In genomic region chr12:56678852-56679251, GRCh38 we compare ENCODE assay signal across 17 cellular contexts. TPM values are rescaled to one million over a fixed set of nuclear protein-coding genes. Genes with fewer than 3 reads are reported as not detected.
A peak's percentile ranks its signal among the peaks of the same experiment; 100 is the strongest.
DNase-seq lines count a peak whose midpoint lies in the region; ATAC-seq and TF ChIP-seq lines count a peak whose summit lies in the region.
"Had no signal": no experiment of that assay in that cellular context is flagged by ENCODE, and none has a peak within 500 bp of the region (broad histone marks: within the 10 kb centered on the region; RNA-seq: fewer than 3 reads in every experiment).

No MANE protein-coding gene starts in this region.

- WGBS in psoas muscle, 3 donors = 77 to 85% (median 82%) methylated on average over 2 of the region's 2 CpGs

- H3K4me3 Mint-ChIP-seq in T-cell = peak overlapping the region in 1 of 3 donors; percentile 46

- no peak for TF ChIP-seq CTCF in psoas muscle (IDR thresholded peaks at IDR 0.05)

- no peaks in the 10 kb centered on the region for H3K27me3 Mint-ChIP-seq in T-cell

- CTCF ChIA-PET in T-cell (lab: Charles Lee) = interaction anchor here (0.5 to 0.7 kb wide), 3 partner anchors 23 to 63 kb away, joined by 3 to 5 read pairs (median 3); no protein-coding TSS in a partner anchor

- peaks cover 69% of the 10 kb centered on the region for H3K4me1 ChIP-seq in psoas muscle

- H3K36me3 ChIP-seq in psoas muscle (ENCODE audit: insufficient read depth in 1 of 2, low read depth in 1 of 2) = peaks cover 3 to 23% of the 10 kb centered on the region in 2 donors
- H3K36me3 ChIP-seq: thyroid gland had no signal

- peaks cover 14% of the 10 kb centered on the region for H3K36me3 Mint-ChIP-seq in T-cell

- intact Hi-C loops in psoas muscle (cut with DNase I) = no loop called here

- no peaks in the 10 kb centered on the region for H3K9me3 ChIP-seq in psoas muscle
- H3K9me3 ChIP-seq: esophagus squamous epithelium, thyroid gland had no signal

- DNase-seq in activated CD8-positive, alpha-beta memory T cell treated with anti-CD3 and anti-CD28 coated beads for 24 hours = peak; percentile 44
- no peak for DNase-seq in activated CD8-positive, alpha-beta memory T cell treated with anti-CD3 and anti-CD28 coated beads, Interleukin-2, amount 50 U/mL, for 4 hours
- DNase-seq in T-cell (no peak), ecto neural progenitor cell (ENCODE audit: low spot score) (peak; percentile 25), psoas muscle (no peak), D341Med (ENCODE audit: low spot score) (no peak)
- no peak for DNase-seq in stimulated activated naive CD4-positive, alpha-beta T cell treated with Interleukin-2 at 50 U/mL for 16 hours (lab: John Stamatoyannopoulos, UW)
- DNase-seq: activated CD4-positive, alpha-beta T cell treated with anti-CD3 and anti-CD28 coated beads, Interleukin-2, amount 50 U/mL, for 48 hours; amniotic stem cell; esophagus squamous epithelium; hypothalamus; NCI-H1417; NCI-H510A; occipital lobe; thyroid gland had no signal

- H3K27ac Mint-ChIP-seq in T-cell = peak overlapping the region; percentile 36 to 55

- POLR2A ChIA-PET in T-cell (lab: Charles Lee) = no interaction called here

- no peaks in the 10 kb centered on the region for H3K27me3 ChIP-seq in psoas muscle (ENCODE audit: insufficient read depth in 3 of 3, low read length in 2 of 3)
- H3K27me3 ChIP-seq: esophagus squamous epithelium, thyroid gland had no signal

- no peak for ATAC-seq in T-cell (replicated peaks in 1 of 4)
- no peak for ATAC-seq in psoas muscle
- no peak for ATAC-seq in GM21529 (IDR thresholded peaks at IDR 0.05; ENCODE audit: unreplicated experiment)

- H3K9me3 Mint-ChIP-seq in T-cell = no peaks in the 10 kb centered on the region

- peak overlapping the region; percentile 56 for H3K27ac ChIP-seq in psoas muscle
- H3K27ac ChIP-seq: coronary artery, thyroid gland had no signal

- H3K4me1 Mint-ChIP-seq in T-cell = peaks cover 54 to 78% (median 77%) of the 10 kb centered on the region in 3 donors

- no peak overlapping the region for H3K4me3 ChIP-seq in psoas muscle
- H3K4me3 ChIP-seq: coronary artery, esophagus squamous epithelium, thyroid gland had no signal

RNA-seq across cellular contexts. Expression of gene PTGES3, which starts 9.2 kb away (rescaled TPM):
- total RNA-seq in T-cell (100 to 1,000 TPM; 121 to 155 (median 145) TPM), psoas muscle (100 to 1,000 TPM; 118 to 192 (median 148) TPM)
- 100 to 1,000 TPM; 141 to 253 (median 165) TPM for polyA plus RNA-seq in psoas muscle

RNA-seq across cellular contexts. Expression of gene ATP5F1B, which starts 33.1 kb away (rescaled TPM):
- total RNA-seq in T-cell (100 to 1,000 TPM; 252 to 290 (median 283) TPM), psoas muscle (1,000 to 10,000 TPM; 1,044 to 2,377 (median 1,300) TPM)
- polyA plus RNA-seq in psoas muscle = 1,000 to 10,000 TPM; 1,196 to 2,759 (median 1,470) TPM

RNA-seq across cellular contexts. Expression of gene NACA, which starts 46.2 kb away (rescaled TPM):
- total RNA-seq in T-cell (1,000 to 10,000 TPM; 1,098 to 1,258 (median 1,167) TPM), psoas muscle (100 to 1,000 TPM; 434 to 719 (median 530) TPM)
- 1,000 to 10,000 TPM in 1 of 3 donors, 100 to 1,000 TPM in 2; 483 to 1,147 (median 489) TPM for polyA plus RNA-seq in psoas muscle

RNA-seq across cellular contexts. Expression of gene BAZ2A, which starts 48.7 kb away (rescaled TPM):
- total RNA-seq in T-cell = 100 to 1,000 TPM; 149 to 257 (median 172) TPM
- 10 to 100 TPM; 41.0 to 53.8 (median 47.7) TPM for total RNA-seq in psoas muscle
- 10 to 100 TPM; 10.0 to 39.4 (median 25.5) TPM for polyA plus RNA-seq in psoas muscle

Comparison
In these comparisons a context has a peak if more than half of its experiments do, and no peak if none do; other contexts are left out.
1. DNase-seq: peak in activated CD8-positive, alpha-beta memory T cell treated with anti-CD3 and anti-CD28 coated beads for 24 hours (single experiment) and ecto neural progenitor cell (single experiment); none in activated CD8-positive, alpha-beta memory T cell treated with anti-CD3 and anti-CD28 coated beads, Interleukin-2, amount 50 U/mL, for 4 hours (single experiment), T-cell (0 of 34), psoas muscle (0 of 2), D341Med (single experiment) and stimulated activated naive CD4-positive, alpha-beta T cell treated with Interleukin-2 at 50 U/mL for 16 hours (single experiment).